Comparison of ENCODE assay signal across 14 cellular contexts in the genomic region with DNA sequence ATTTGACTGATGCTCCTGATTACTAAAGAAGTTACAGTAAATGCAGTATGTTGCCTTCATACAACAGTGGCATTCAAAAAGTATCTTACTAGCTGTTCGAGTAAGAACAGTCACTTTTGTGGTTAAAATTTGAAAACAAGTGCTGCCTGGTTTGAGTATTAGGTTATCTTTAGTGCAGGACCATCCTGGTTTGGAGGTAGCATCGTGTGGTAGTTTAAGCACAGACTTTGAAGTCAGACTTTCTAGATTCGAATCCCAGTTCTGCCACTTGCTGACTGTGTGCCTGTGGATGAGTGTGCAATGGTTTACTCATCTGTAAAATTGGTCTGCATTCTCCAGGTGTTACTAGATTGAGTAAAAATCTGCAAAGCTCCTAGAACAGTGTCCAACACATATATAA.
DNase-seq lines count a peak whose midpoint lies in the region; ATAC-seq lines count a peak whose summit lies in the region.
"Had no signal": no experiment of that assay in that cellular context is flagged by ENCODE, and none has a peak within 500 bp of the region (broad histone marks: within the 10 kb centered on the region; RNA-seq: fewer than 3 reads in every experiment).

No MANE protein-coding gene starts in this region.

- ATAC-seq in GM18508 (IDR thresholded peaks at IDR 0.05; ENCODE audit: insufficient read depth, unreplicated experiment) (peak; percentile 46), GM19452 (IDR thresholded peaks at IDR 0.05; ENCODE audit: unreplicated experiment) (peak; percentile 69), HG02678 (IDR thresholded peaks at IDR 0.05; ENCODE audit: unreplicated experiment) (peak; percentile 65), HG03280 (IDR thresholded peaks at IDR 0.05; ENCODE audit: unreplicated experiment) (peak; percentile 67)
- ATAC-seq: gastrocnemius medialis, T-cell had no signal

- DNase-seq in NCI-H345 treated with DMSO at 0.1 percent for 48 hours (lab: John Stamatoyannopoulos, UW; ENCODE audit: unreplicated experiment) (no peak), NCI-H446 (lab: John Stamatoyannopoulos, UW) (no peak), A172 (ENCODE audit: low spot score) (no peak), DMS153 treated with DMSO at 0.1 percent for 48 hours (lab: John Stamatoyannopoulos, UW; ENCODE audit: unreplicated experiment) (no peak)
- DNase-seq: activated CD4-positive, alpha-beta T cell treated with anti-CD3 and anti-CD28 coated beads for 4 hours; activated effector memory CD4-positive, alpha-beta T cell treated with Interleukin-2 at 50 U/mL for 16 hours; gastrocnemius medialis; MG63; stimulated activated CD4-positive, alpha-beta T cell treated with anti-CD3 and anti-CD28 coated beads, Interleukin-4, amount 100 ng/mL, for 4 hours; T-cell had no signal
